In the genomic region with DNA sequence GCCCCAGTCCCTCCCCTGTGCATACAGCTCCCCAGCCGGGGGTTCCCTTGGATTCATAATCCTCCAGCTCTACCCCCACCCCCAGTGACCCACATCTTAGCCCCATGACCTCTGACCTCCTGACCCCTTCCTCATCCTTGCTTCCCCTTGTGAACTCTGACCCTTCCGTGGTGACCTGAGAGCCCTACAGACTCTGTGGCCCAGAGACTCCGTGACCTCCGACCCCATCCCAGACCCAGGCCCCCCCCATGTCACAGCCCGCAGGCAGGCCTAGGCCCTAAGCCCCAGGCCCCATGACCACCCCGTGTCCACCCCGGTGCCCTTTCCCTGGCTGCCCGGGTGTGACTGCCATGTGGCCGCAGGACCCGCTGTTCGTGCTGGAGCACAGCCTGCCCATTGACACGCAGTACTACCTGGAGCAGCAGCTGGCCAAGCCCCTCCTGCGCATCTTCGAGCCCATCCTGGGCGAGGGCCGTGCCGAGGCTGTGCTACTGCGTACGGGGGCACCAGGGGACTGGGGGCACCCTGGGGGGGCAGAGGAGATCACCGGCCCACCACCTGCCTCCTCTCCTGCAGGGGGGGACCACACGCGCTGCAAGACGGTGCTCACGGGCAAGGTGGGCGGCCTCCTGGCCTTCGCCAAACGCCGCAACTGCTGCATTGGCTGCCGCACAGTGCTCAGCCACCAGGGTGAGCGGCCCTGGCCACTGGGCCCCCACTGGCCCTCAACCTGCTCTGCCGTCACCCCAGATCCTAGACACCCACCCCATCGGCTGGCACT, we compare ENCODE assay signal across 24 cellular contexts. TPM values are rescaled to one million over a fixed set of nuclear protein-coding genes. Genes with fewer than 3 reads are reported as not detected.
A peak's percentile ranks its signal among the peaks of the same experiment; 100 is the strongest.
DNase-seq lines count a peak whose midpoint lies in the region; ATAC-seq, FAIRE-seq and TF ChIP-seq lines count a peak whose summit lies in the region.
"Had no signal": no experiment of that assay in that cellular context is flagged by ENCODE, and none has a peak within 500 bp of the region (broad histone marks: within the 10 kb centered on the region; RNA-seq: fewer than 3 reads in every experiment).

No MANE protein-coding gene starts in this region.

- DNase-seq in stimulated activated naive CD8-positive, alpha-beta T cell treated with anti-CD3 and anti-CD28 coated beads, Interleukin-15, amount 100 ng/mL, for 72 hours, result no peak
- no peak for DNase-seq in stimulated activated naive CD8-positive, alpha-beta T cell treated with anti-CD3 and anti-CD28 coated beads, Interleukin-15, Interleukin-2, amounts not matched to agents 100 U/mL and 50 U/mL, for 24 hours
- DNase-seq in OCI-LY7 (ENCODE audit: low spot score) (peak; percentile 38), kidney (peak; percentile 80), DMS153 treated with DMSO at 0.1 percent for 48 hours (lab: John Stamatoyannopoulos, UW; ENCODE audit: unreplicated experiment) (no peak), GM20000 (ENCODE audit: low spot score) (no peak), COLO668 (lab: John Stamatoyannopoulos, UW; ENCODE audit: unreplicated experiment) (no peak)
- DNase-seq: activated CD4-positive, alpha-beta T cell treated with anti-CD3 and anti-CD28 coated beads, Interleukin-2, amount 50 U/mL, for 4 hours; activated naive CD4-positive, alpha-beta T cell treated with anti-CD3 and anti-CD28 coated beads, Interleukin-2, amount 50 U/mL, for 16 hours; aorta; caudate nucleus; GM23248; NCI-H1092 treated with DMSO at 0.1 percent for 48 hours; NCI-H2029; T1000 had no signal

- H3K79me2 ChIP-seq in OCI-LY7 (ENCODE audit: insufficient read depth, low read depth, low read length), result peaks cover 32% of the 10 kb centered on the region

- peak overlapping the region; percentile 98 for H3K27ac ChIP-seq in OCI-LY7 (ENCODE audit: low read depth, low read length, poor library complexity, severe bottlenecking)
- no peak overlapping the region for H3K27ac ChIP-seq in kidney (ENCODE audit: low read depth in 2 of 2, low read length in 2 of 2)
- H3K27ac ChIP-seq: GM23248 had no signal

- H3K9me2 ChIP-seq in OCI-LY7 (ENCODE audit: insufficient read depth, low read length), result no peaks in the 10 kb centered on the region

- TF ChIP-seq CTCF in OCI-LY7 (conservative IDR thresholded peaks at IDR 0.05; ENCODE audit: low read length) (no peak), kidney (IDR thresholded peaks at IDR 0.05; ENCODE audit: borderline replicate concordance, extremely low read depth, insufficient read depth) (no peak), GM20000 (IDR thresholded peaks at IDR 0.05; ENCODE audit: extremely low read depth, missing control alignments) (no peak)

- peaks cover 0 to 10% of the 10 kb centered on the region in 2 donors for H3K9me3 Mint-ChIP-seq in stimulated activated naive CD8-positive, alpha-beta T cell treated with anti-CD3 and anti-CD28 coated beads, Interleukin-15, amount 100 ng/mL, for 72 hours
- H3K9me3 Mint-ChIP-seq: activated T-helper 1 cell treated with anti-CD3 and anti-CD28 coated beads, Interleukin-12 subunit alpha, Interleukin-12 subunit beta, Interleukin-2, Interleukin-4 antibody, amounts not matched to agents 30 ng/mL and 10 ng/mL and 1 ng/mL, durations not matched to agents 14 hours and 24 hours and 36 hours had no signal

- peaks cover 5% of the 10 kb centered on the region; the same call in 1 of the 2 replicates for H3K9me3 ChIP-seq in OCI-LY7 (ENCODE audit: low read length)
- H3K9me3 ChIP-seq in kidney (ENCODE audit: control insufficient read depth in 1 of 2, low read length in 2 of 2), result no peaks in the 10 kb centered on the region

- intact Hi-C loops in OCI-LY7 (cut with micrococcal nuclease; ENCODE audit: unreplicated experiment) (no loop called here), kidney (cut with DNase I) (no loop called here)

- POLR2A ChIA-PET in OCI-LY7 (lab: Charles Lee), result no interaction called here

- H3K36me3 ChIP-seq in OCI-LY7 (ENCODE audit: insufficient read depth, low read length) (peaks cover 55% of the 10 kb centered on the region), kidney (ENCODE audit: control insufficient read depth in 1 of 2, insufficient read depth in 2 of 2, low read length in 2 of 2) (no peaks in the 10 kb centered on the region)

- no TSS peak for BruUV-seq in OCI-LY7 (replicated peaks; lab: Mats Ljungman, UMichigan)

- CTCF ChIA-PET in OCI-LY7 (lab: Charles Lee; ENCODE audit: unreplicated experiment), result interaction anchor here (1.1 kb wide), 1 partner anchor 76 kb away, joined by 3 read pairs; no protein-coding TSS in a partner anchor

- H2AFZ ChIP-seq in OCI-LY7 (ENCODE audit: low read length), result no peak overlapping the region
- H2AFZ ChIP-seq: GM23248 had no signal

- H3K4me3 Mint-ChIP-seq in stimulated activated naive CD8-positive, alpha-beta T cell treated with anti-CD3 and anti-CD28 coated beads, Interleukin-15, amount 100 ng/mL, for 72 hours, result no peak overlapping the region
- H3K4me3 Mint-ChIP-seq: activated T-helper 1 cell treated with anti-CD3 and anti-CD28 coated beads, Interleukin-12 subunit alpha, Interleukin-12 subunit beta, Interleukin-2, Interleukin-4 antibody, amounts not matched to agents 30 ng/mL and 10 ng/mL and 1 ng/mL, durations not matched to agents 14 hours and 24 hours and 36 hours had no signal

- FAIRE-seq in kidney (lab: Jason Lieb, UNC), result no peak
- FAIRE-seq: endothelial cell of umbilical vein had no signal

- no peak overlapping the region for H3K9ac ChIP-seq in kidney (ENCODE audit: low read length in 2 of 2)
- H3K9ac ChIP-seq: GM23248 had no signal

- no peak overlapping the region for H3K27ac Mint-ChIP-seq in stimulated activated naive CD8-positive, alpha-beta T cell treated with anti-CD3 and anti-CD28 coated beads, Interleukin-15, amount 100 ng/mL, for 72 hours
- H3K27ac Mint-ChIP-seq: activated T-helper 1 cell treated with anti-CD3 and anti-CD28 coated beads, Interleukin-12 subunit alpha, Interleukin-12 subunit beta, Interleukin-2, Interleukin-4 antibody, amounts not matched to agents 30 ng/mL and 10 ng/mL and 1 ng/mL, durations not matched to agents 14 hours and 24 hours and 36 hours had no signal

- H3K4me1 ChIP-seq in OCI-LY7 (ENCODE audit: insufficient read depth, low read length, poor library complexity, severe bottlenecking), result peaks cover 50% of the 10 kb centered on the region
- H3K4me1 ChIP-seq in kidney (ENCODE audit: control insufficient read depth in 1 of 2, insufficient read depth in 1 of 2, low read depth in 1 of 2, low read length in 2 of 2), result no peaks in the 10 kb centered on the region

- H3K4me1 Mint-ChIP-seq in stimulated activated naive CD8-positive, alpha-beta T cell treated with anti-CD3 and anti-CD28 coated beads, Interleukin-15, amount 100 ng/mL, for 72 hours, result peaks cover 40% of the 10 kb centered on the region

- no peaks in the 10 kb centered on the region for H4K20me1 ChIP-seq in OCI-LY7 (ENCODE audit: insufficient read depth, low read length)

- peak overlapping the region; percentile 55 for H3K4me2 ChIP-seq in OCI-LY7 (ENCODE audit: low read length)

- peaks cover 30% of the 10 kb centered on the region for H3K27me3 Mint-ChIP-seq in stimulated activated naive CD8-positive, alpha-beta T cell treated with anti-CD3 and anti-CD28 coated beads, Interleukin-15, amount 100 ng/mL, for 72 hours

- H3K4me3 ChIP-seq in OCI-LY7 (ENCODE audit: low read depth, low read length, poor library complexity, severe bottlenecking) (peak overlapping the region; percentile 28), kidney (ENCODE audit: low read length in 2 of 2) (no peak overlapping the region)
- H3K4me3 ChIP-seq: GM23248 had no signal

- peak; percentile 13 for ATAC-seq in stimulated activated naive CD8-positive, alpha-beta T cell treated with anti-CD3 and anti-CD28 coated beads, Interleukin-15, amount 100 ng/mL, for 72 hours
- no peak for ATAC-seq in stimulated activated naive CD8-positive, alpha-beta T cell treated with anti-CD3 and anti-CD28 coated beads, Interleukin-15, Interleukin-2, amounts not matched to agents 100 U/mL and 50 U/mL, for 24 hours
- no peak for ATAC-seq in HG03460 (IDR thresholded peaks at IDR 0.05; ENCODE audit: unreplicated experiment)

RNA-seq across cellular contexts. Expression of a gene that starts 2.5 kb away (rescaled TPM):
- total RNA-seq in OCI-LY7 (2014; rRNA removed; shearing (Covaris generic)), result 122 and 145 TPM in 2 replicates
- 99.4 and 101 TPM in 2 replicates for total RNA-seq in OCI-LY7 (2022)
- total RNA-seq in kidney, result 1.1 TPM
- polyA plus RNA-seq in kidney (ENCODE audit: insufficient read depth, low read depth, low replicate concordance), result not detected
- total RNA-seq: endothelial cell of umbilical vein, glomerular endothelial cell, GM23248, kidney epithelial cell, lung microvascular endothelial cell, pulmonary artery endothelial cell, Right ventricle myocardium inferior had no signal
- polyA plus RNA-seq: endothelial cell of umbilical vein, GM23248 had no signal

RNA-seq across cellular contexts. Expression of a gene that starts 16.5 kb away (rescaled TPM):
- total RNA-seq in OCI-LY7 (2014; rRNA removed; shearing (Covaris generic)), result 10.6 and 15.4 TPM in 2 replicates
- total RNA-seq in OCI-LY7 (2022) (22.2 and 28.2 TPM in 2 replicates), kidney (0.98 TPM)
- not detected for polyA plus RNA-seq in kidney (ENCODE audit: insufficient read depth, low read depth, low replicate concordance)
- total RNA-seq: A172, aorta, endothelial cell of umbilical vein, glomerular endothelial cell, GM23248, lung microvascular endothelial cell, pulmonary artery endothelial cell had no signal
- polyA plus RNA-seq: GM23248 had no signal

RNA-seq across cellular contexts. Expression of a gene that starts 32.1 kb away (rescaled TPM):
- 147 and 233 TPM in 2 replicates for total RNA-seq in OCI-LY7 (2014; rRNA removed; shearing (Covaris generic))
- total RNA-seq in OCI-LY7 (2022), result 119 and 127 TPM in 2 replicates
- 22.1 TPM for total RNA-seq in kidney
- polyA plus RNA-seq in kidney (ENCODE audit: insufficient read depth, low read depth, low replicate concordance), result 17.8 TPM

RNA-seq across cellular contexts. Expression of a gene that starts 40.0 kb away (rescaled TPM):
- total RNA-seq in OCI-LY7 (2014; rRNA removed; shearing (Covaris generic)), result 52.8 and 65.7 TPM in 2 replicates
- 41.2 and 53.1 TPM in 2 replicates for total RNA-seq in OCI-LY7 (2022)
- total RNA-seq in kidney, result 80.4 TPM
- 59.7 TPM for polyA plus RNA-seq in kidney (ENCODE audit: insufficient read depth, low read depth, low replicate concordance)

RNA-seq across cellular contexts. Expression of a gene that starts 50.8 kb away (rescaled TPM):
- 2.6 and 5.7 TPM in 2 replicates for total RNA-seq in OCI-LY7 (2014; rRNA removed; shearing (Covaris generic))
- total RNA-seq in OCI-LY7 (2022) (15.7 and 30.1 TPM in 2 replicates), kidney (217 TPM)
- 268 TPM for polyA plus RNA-seq in kidney (ENCODE audit: insufficient read depth, low read depth, low replicate concordance)
- total RNA-seq: endothelial cell of umbilical vein had no signal

Comparison
In these comparisons a context has a peak if more than half of its experiments do, and no peak if none do; other contexts are left out.
1. DNase-seq: peak in OCI-LY7 (single experiment) and kidney (single experiment); none in stimulated activated naive CD8-positive, alpha-beta T cell treated with anti-CD3 and anti-CD28 coated beads, Interleukin-15, amount 100 ng/mL, for 72 hours (0 of 2), stimulated activated naive CD8-positive, alpha-beta T cell treated with anti-CD3 and anti-CD28 coated beads, Interleukin-15, Interleukin-2, amounts not matched to agents 100 U/mL and 50 U/mL, for 24 hours (single experiment), DMS153 treated with DMSO at 0.1 percent for 48 hours (single experiment), GM20000 (single experiment) and COLO668 (single experiment).
2. RNA of a gene that starts 2.5 kb away (total RNA-seq): 99.4 to 145 TPM in OCI-LY7; 1.1 TPM in kidney (single experiment); every median in the first group is over 10 times any median in the second.